20 cellular contexts compared by ENCODE assay signal in the genomic region with DNA sequence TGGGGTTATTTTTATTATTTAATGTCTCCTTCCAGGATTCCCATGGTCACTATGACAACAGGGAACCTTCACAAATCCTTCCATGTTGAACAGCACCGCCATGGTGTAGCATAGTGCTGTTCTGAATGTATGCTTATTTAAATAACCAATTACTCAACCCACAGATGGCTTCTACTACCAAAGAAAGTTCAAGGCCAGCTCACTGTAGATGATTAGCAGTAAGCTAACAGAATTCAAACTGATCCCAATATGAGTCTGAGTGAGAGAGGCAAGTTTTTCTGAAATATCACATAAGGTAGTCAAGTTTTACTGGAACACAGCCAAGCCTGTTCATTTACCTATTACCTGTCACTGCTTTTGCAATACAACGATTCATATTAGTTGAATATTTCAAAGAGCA. TPM values are rescaled to one million over a fixed set of nuclear protein-coding genes. Genes with fewer than 3 reads are reported as not detected.
A peak's percentile ranks its signal among the peaks of the same experiment; 100 is the strongest.
DNase-seq lines count a peak whose midpoint lies in the region; ATAC-seq and TF ChIP-seq lines count a peak whose summit lies in the region.
"Had no signal": no experiment of that assay in that cellular context is flagged by ENCODE, and none has a peak within 500 bp of the region (broad histone marks: within the 10 kb centered on the region; RNA-seq: fewer than 3 reads in every experiment).

No MANE protein-coding gene starts in this region.

- no peaks in the 10 kb centered on the region for H3K9me3 Mint-ChIP-seq in CD4-positive, CD25-positive, alpha-beta regulatory T cell
- no peaks in the 10 kb centered on the region for H3K9me3 Mint-ChIP-seq in central memory CD8-positive, alpha-beta T cell
- no peaks in the 10 kb centered on the region for H3K9me3 Mint-ChIP-seq in activated CD8-positive, alpha-beta memory T cell treated with anti-CD3 and anti-CD28 coated beads, Interleukin-2, amount 10 ng/mL, durations not matched to agents 7 days and 5 days (ENCODE audit: low read depth)
- H3K9me3 Mint-ChIP-seq: activated T-helper 1 cell treated with anti-CD3 and anti-CD28 coated beads, Interleukin-12 subunit alpha, Interleukin-12 subunit beta, Interleukin-2, Interleukin-4 antibody, amounts not matched to agents 30 ng/mL and 10 ng/mL and 1 ng/mL, durations not matched to agents 14 hours and 24 hours and 36 hours; CD8-positive, alpha-beta memory T cell had no signal

- H3K4me3 ChIP-seq in CD4-positive, CD25-positive, alpha-beta regulatory T cell (ENCODE audit: low read depth, low read length): no peak overlapping the region
- no peak overlapping the region for H3K4me3 ChIP-seq in left lung
- H3K4me3 ChIP-seq: heart left ventricle, mucosa of descending colon had no signal

- H3K27me3 Mint-ChIP-seq in CD4-positive, CD25-positive, alpha-beta regulatory T cell: no peaks in the 10 kb centered on the region
- no peaks in the 10 kb centered on the region for H3K27me3 Mint-ChIP-seq in central memory CD8-positive, alpha-beta T cell
- H3K27me3 Mint-ChIP-seq in activated CD8-positive, alpha-beta memory T cell treated with anti-CD3 and anti-CD28 coated beads, Interleukin-2, amount 10 ng/mL, durations not matched to agents 7 days and 5 days: no peaks in the 10 kb centered on the region
- H3K27me3 Mint-ChIP-seq: CD8-positive, alpha-beta memory T cell had no signal

- CTCF ChIA-PET in activated CD8-positive, alpha-beta memory T cell treated with anti-CD3 and anti-CD28 coated beads, Interleukin-2, amount 10 ng/mL, durations not matched to agents 7 days and 5 days (lab: Charles Lee): interaction anchor here (1.5 kb wide), 1 partner anchor 10 kb away, joined by 3 read pairs; no protein-coding TSS in a partner anchor

- H3K4me1 Mint-ChIP-seq in CD4-positive, CD25-positive, alpha-beta regulatory T cell: peaks cover 41 to 67% (median 50%) of the 10 kb centered on the region in 4 donors
- H3K4me1 Mint-ChIP-seq in central memory CD8-positive, alpha-beta T cell: peaks cover 47% of the 10 kb centered on the region
- peaks cover 36% of the 10 kb centered on the region for H3K4me1 Mint-ChIP-seq in activated CD8-positive, alpha-beta memory T cell treated with anti-CD3 and anti-CD28 coated beads, Interleukin-2, amount 10 ng/mL, durations not matched to agents 7 days and 5 days

- no peak overlapping the region for H3K4me3 Mint-ChIP-seq in CD4-positive, CD25-positive, alpha-beta regulatory T cell
- no peak overlapping the region for H3K4me3 Mint-ChIP-seq in central memory CD8-positive, alpha-beta T cell
- H3K4me3 Mint-ChIP-seq in activated CD8-positive, alpha-beta memory T cell treated with anti-CD3 and anti-CD28 coated beads, Interleukin-2, amount 10 ng/mL, durations not matched to agents 7 days and 5 days: no peak overlapping the region
- H3K4me3 Mint-ChIP-seq: activated T-helper 1 cell treated with anti-CD3 and anti-CD28 coated beads, Interleukin-12 subunit alpha, Interleukin-12 subunit beta, Interleukin-2, Interleukin-4 antibody, amounts not matched to agents 30 ng/mL and 10 ng/mL and 1 ng/mL, durations not matched to agents 14 hours and 24 hours and 36 hours; CD8-positive, alpha-beta memory T cell had no signal

- H3K27me3 ChIP-seq in CD4-positive, CD25-positive, alpha-beta regulatory T cell (ENCODE audit: control insufficient read depth, insufficient read depth, low read length): no peaks in the 10 kb centered on the region
- H3K27me3 ChIP-seq in left lung: no peaks in the 10 kb centered on the region
- H3K27me3 ChIP-seq: heart left ventricle had no signal

- ATAC-seq in CD4-positive, CD25-positive, alpha-beta regulatory T cell (ENCODE audit: low read depth in 2 of 2): no peak
- ATAC-seq in GM18873 (IDR thresholded peaks at IDR 0.05; ENCODE audit: low FRiP score, unreplicated experiment) (peak; percentile 32), HG03442 (IDR thresholded peaks at IDR 0.05; ENCODE audit: unreplicated experiment) (peak; percentile 23), left lung (no peak), HG03342 (IDR thresholded peaks at IDR 0.05; ENCODE audit: unreplicated experiment) (no peak)
- no peak for ATAC-seq in central memory CD8-positive, alpha-beta T cell (replicated peaks; ENCODE audit: extremely low read depth, poor library complexity, severe bottlenecking)
- ATAC-seq in activated CD8-positive, alpha-beta memory T cell treated with anti-CD3 and anti-CD28 coated beads, Interleukin-2, amount 10 ng/mL, durations not matched to agents 7 days and 5 days: no peak
- ATAC-seq: heart left ventricle, left lobe of liver, mucosa of descending colon, SK-N-SH treated with all-trans-retinoic acid at 6 μM for 48 hours had no signal

- H3K9me3 ChIP-seq in CD4-positive, CD25-positive, alpha-beta regulatory T cell (ENCODE audit: control insufficient read depth in 2 of 2, low read length in 2 of 2): no peaks in the 10 kb centered on the region
- H3K9me3 ChIP-seq in left lung: no peaks in the 10 kb centered on the region
- H3K9me3 ChIP-seq: heart left ventricle, mucosa of descending colon had no signal

- no peak overlapping the region for H3K27ac ChIP-seq in CD4-positive, CD25-positive, alpha-beta regulatory T cell (ENCODE audit: insufficient read depth, low read length, poor library complexity, severe bottlenecking)
- no peak overlapping the region for H3K27ac ChIP-seq in left lung
- H3K27ac ChIP-seq: KMS-11 had no signal

- H3K36me3 Mint-ChIP-seq in CD4-positive, CD25-positive, alpha-beta regulatory T cell: peaks cover 11% of the 10 kb centered on the region
- peaks cover 16% of the 10 kb centered on the region for H3K36me3 Mint-ChIP-seq in central memory CD8-positive, alpha-beta T cell (ENCODE audit: insufficient read depth)
- H3K36me3 Mint-ChIP-seq in activated CD8-positive, alpha-beta memory T cell treated with anti-CD3 and anti-CD28 coated beads, Interleukin-2, amount 10 ng/mL, durations not matched to agents 7 days and 5 days: peaks cover 15% of the 10 kb centered on the region

- H3K4me1 ChIP-seq in CD4-positive, CD25-positive, alpha-beta regulatory T cell (ENCODE audit: control insufficient read depth, insufficient read depth, low read length, poor library complexity, severe bottlenecking): peaks cover 16% of the 10 kb centered on the region
- H3K4me1 ChIP-seq in left lung: peaks cover 13 to 32% of the 10 kb centered on the region in 2 donors

- H3K36me3 ChIP-seq in CD4-positive, CD25-positive, alpha-beta regulatory T cell (ENCODE audit: control insufficient read depth, insufficient read depth, low read length): no peaks in the 10 kb centered on the region
- H3K36me3 ChIP-seq in left lung: no peaks in the 10 kb centered on the region
- H3K36me3 ChIP-seq: heart left ventricle had no signal

- peak overlapping the region in 2 of 3 donors; percentile 62 to 83 for H3K27ac Mint-ChIP-seq in CD4-positive, CD25-positive, alpha-beta regulatory T cell
- H3K27ac Mint-ChIP-seq in central memory CD8-positive, alpha-beta T cell (ENCODE audit: low read depth): peak overlapping the region; percentile 67
- no peak overlapping the region for H3K27ac Mint-ChIP-seq in activated CD8-positive, alpha-beta memory T cell treated with anti-CD3 and anti-CD28 coated beads, Interleukin-2, amount 10 ng/mL, durations not matched to agents 7 days and 5 days

- no peak for TF ChIP-seq CTCF in left lung (IDR thresholded peaks at IDR 0.05)

- DNase-seq in CD4-positive, CD25-positive, alpha-beta regulatory T cell: no peak
- DNase-seq in central memory CD8-positive, alpha-beta T cell (ENCODE audit: low spot score in 2 of 2): no peak
- DNase-seq in left lung: no peak
- DNase-seq in inferior parietal cortex (ENCODE audit: extremely low spot score): no peak
- DNase-seq in activated CD8-positive, alpha-beta memory T cell treated with anti-CD3 and anti-CD28 coated beads, Interleukin-2, amount 10 ng/mL, durations not matched to agents 7 days and 5 days: no peak
- DNase-seq: CD8-positive, alpha-beta memory T cell; DMS79; heart left ventricle; mucosa of descending colon; NCI-H2029 treated with DMSO at 0.1 percent for 48 hours; small intestine; stimulated activated naive CD4-positive, alpha-beta T cell treated with Interleukin-2 at 50 U/mL for 16 hours; T1000 had no signal

- intact Hi-C loops in left lung (cut with DNase I): no loop called here

RNA-seq across cellular contexts. Expression of gene CLASP1, which starts 51.2 kb away (rescaled TPM):
- total RNA-seq in CD4-positive, CD25-positive, alpha-beta regulatory T cell: 72.1 TPM
- polyA plus RNA-seq in CD4-positive, CD25-positive, alpha-beta regulatory T cell: 10 to 100 TPM in 3 of 4 donors, 1 to 10 TPM in 1; 8.7 to 14.5 (median 12.2) TPM
- total RNA-seq in left lung: 10 to 100 TPM; 42.9 to 51.7 TPM
- 10 to 100 TPM; 62.3 to 76.1 TPM for total RNA-seq in activated CD8-positive, alpha-beta memory T cell treated with anti-CD3 and anti-CD28 coated beads, Interleukin-2, amount 10 ng/mL, durations not matched to agents 7 days and 5 days

Comparison
In these comparisons a context has a peak if more than half of its experiments do, and no peak if none do; other contexts are left out.
1. ATAC-seq: peak in GM18873 (single experiment) and HG03442 (single experiment); none in CD4-positive, CD25-positive, alpha-beta regulatory T cell (0 of 2), central memory CD8-positive, alpha-beta T cell (single experiment), left lung (single experiment), HG03342 (single experiment) and activated CD8-positive, alpha-beta memory T cell treated with anti-CD3 and anti-CD28 coated beads, Interleukin-2, amount 10 ng/mL, durations not matched to agents 7 days and 5 days (single experiment).